Comparison of ENCODE assay signal across 18 cellular contexts in genomic region chr16:68313116-68313515, GRCh38. TPM values are rescaled to one million over a fixed set of nuclear protein-coding genes. Genes with fewer than 3 reads are reported as not detected.
A peak's percentile ranks its signal among the peaks of the same experiment; 100 is the strongest.
DNase-seq lines count a peak whose midpoint lies in the region; ATAC-seq, FAIRE-seq and TF ChIP-seq lines count a peak whose summit lies in the region.
"Had no signal": no experiment of that assay in that cellular context is flagged by ENCODE, and none has a peak within 500 bp of the region (broad histone marks: within the 10 kb centered on the region; RNA-seq: fewer than 3 reads in every experiment).

No MANE protein-coding gene starts in this region.

- H3K27me3 Mint-ChIP-seq in MCF 10A (ENCODE audit: insufficient read depth, unreplicated experiment) = no peaks in the 10 kb centered on the region
- no peaks in the 10 kb centered on the region for H3K27me3 Mint-ChIP-seq in nephron progenitor cell (ENCODE audit: low read depth, poor library complexity)
- H3K27me3 Mint-ChIP-seq: CD8-positive, alpha-beta memory T cell had no signal

- in situ Hi-C loops in mammary epithelial cell (cut with MboI; ENCODE audit: low sequenced_read_pairs in 2 of 2) = no loop called here

- peaks cover 55% of the 10 kb centered on the region for H3K79me2 ChIP-seq in mammary epithelial cell (ENCODE audit: insufficient read depth, low read length)

- TF ChIP-seq CTCF in MCF 10A (IDR thresholded peaks at IDR 0.05; ENCODE audit: unreplicated experiment) = no peak
- no peak for TF ChIP-seq CTCF in breast epithelium (IDR thresholded peaks at IDR 0.05)
- no peak for TF ChIP-seq CTCF in mammary epithelial cell (conservative IDR thresholded peaks at IDR 0.05 in 1 of 2, IDR thresholded peaks at IDR 0.05 in 1 of 2; ENCODE audit: extremely low read depth in 1 of 2, insufficient read depth in 1 of 2, low read depth in 1 of 2, low read length in 2 of 2)
- no peak for TF ChIP-seq CTCF in nephron progenitor cell (IDR thresholded peaks at IDR 0.05)
- TF ChIP-seq CTCF in omental fat pad (IDR thresholded peaks at IDR 0.05) = no peak

- H3K4me1 ChIP-seq in breast epithelium = peaks cover 0 to 12% of the 10 kb centered on the region in 2 donors
- peaks cover 10% of the 10 kb centered on the region for H3K4me1 ChIP-seq in mammary epithelial cell (ENCODE audit: insufficient read depth, low read length)

- WGBS in mammary epithelial cell (ENCODE audit: low coverage, missing lambda C conversion rate) = 73% methylated on average over 4 of the region's 4 CpGs

- DNase-seq in MCF 10A (ENCODE audit: unreplicated experiment) = no peak
- no peak for DNase-seq in breast epithelium (ENCODE audit: low spot score in 2 of 2)
- peak; percentile 96 for DNase-seq in NCI-H82 (lab: John Stamatoyannopoulos, UW)
- no peak for DNase-seq in mammary epithelial cell
- no peak for DNase-seq in nephron progenitor cell
- no peak for DNase-seq in omental fat pad (ENCODE audit: low spot score)
- no peak for DNase-seq in A172 (ENCODE audit: low spot score)
- no peak for DNase-seq in frontal cortex (ENCODE audit: low spot score in 2 of 2)
- DNase-seq: ACHN; CD8-positive, alpha-beta memory T cell; MM.1S; NCI-H1105 treated with DMSO at 0.1 percent for 48 hours; NCI-H187; NCI-H446; SHP77 treated with DMSO at 0.1 percent for 48 hours had no signal

- no peak overlapping the region for H3K9ac ChIP-seq in mammary epithelial cell (ENCODE audit: insufficient read depth, low read length)
- H3K9ac ChIP-seq: KMS-11 had no signal

- H3K4me1 Mint-ChIP-seq in MCF 10A (ENCODE audit: insufficient read depth, unreplicated experiment) (peaks cover 16% of the 10 kb centered on the region), nephron progenitor cell (peaks cover 33% of the 10 kb centered on the region)

- H2AFZ ChIP-seq in mammary epithelial cell (ENCODE audit: low read depth, low read length) = no peak overlapping the region

- H3K36me3 Mint-ChIP-seq in MCF 10A (ENCODE audit: insufficient read depth, unreplicated experiment) = peaks cover 38% of the 10 kb centered on the region
- peaks cover 19% of the 10 kb centered on the region for H3K36me3 Mint-ChIP-seq in nephron progenitor cell (ENCODE audit: low read depth)

- H3K27ac Mint-ChIP-seq in MCF 10A (ENCODE audit: low read depth, unreplicated experiment) (no peak overlapping the region), nephron progenitor cell (peak overlapping the region; percentile 44)

- dilution Hi-C loops in mammary epithelial cell (cut with HindIII; ENCODE audit: low sequenced_read_pairs) = no loop called here

- no peak for TF ChIP-seq POLR2A in breast epithelium (IDR thresholded peaks at IDR 0.05)

- H3K4me2 ChIP-seq in mammary epithelial cell (ENCODE audit: insufficient read depth, low read depth, low read length) = no peak overlapping the region

- H3K4me3 ChIP-seq in breast epithelium = no peak overlapping the region
- H3K4me3 ChIP-seq in mammary epithelial cell (replicated peaks in 1 of 3; ENCODE audit: insufficient read depth in 1 of 3, low read depth in 2 of 3, low read length in 3 of 3) = no peak overlapping the region

- ATAC-seq in omental fat pad (ENCODE audit: low FRiP score) = no peak

- FAIRE-seq in frontal cortex (lab: Jason Lieb, UNC) = no peak
- FAIRE-seq: H54, RCC 7860 had no signal

- H3K9me3 ChIP-seq in breast epithelium (no peaks in the 10 kb centered on the region), mammary epithelial cell (replicated peaks; ENCODE audit: insufficient read depth, low read length) (no peaks in the 10 kb centered on the region)

- H3K36me3 ChIP-seq in breast epithelium (no peaks in the 10 kb centered on the region), mammary epithelial cell (ENCODE audit: insufficient read depth, low read length) (no peaks in the 10 kb centered on the region)

- CTCF ChIA-PET in MCF 10A (lab: Yijun Ruan, JAX) = interaction anchor here (18.2 kb wide), 1 partner anchor 51 kb away, joined by 308 read pairs; the partner anchor contains the start of gene SLC7A6
- CTCF ChIA-PET in mammary epithelial cell (lab: Charles Lee; ENCODE audit: low non-redundant PET) = no interaction called here

- no peaks in the 10 kb centered on the region for H4K20me1 ChIP-seq in mammary epithelial cell (ENCODE audit: insufficient read depth, low read length)

- H3K27ac ChIP-seq in breast epithelium (no peak overlapping the region), mammary epithelial cell (ENCODE audit: insufficient read depth, low read depth, low read length) (no peak overlapping the region)
- H3K27ac ChIP-seq: KMS-11 had no signal

- intact Hi-C loops in MCF 10A (cut with micrococcal nuclease) (no loop called here), breast epithelium (cut with DNase I; ENCODE audit: low total_unique reads) (no loop called here), mammary epithelial cell (cut with micrococcal nuclease) (loop anchor here (5.0 kb wide), 1 partner anchor 226 kb away; the partner anchor contains the start of gene NFATC3)

- H3K9me3 Mint-ChIP-seq in MCF 10A (ENCODE audit: unreplicated experiment) (no peaks in the 10 kb centered on the region), nephron progenitor cell (no peaks in the 10 kb centered on the region)
- H3K9me3 Mint-ChIP-seq: CD8-positive, alpha-beta memory T cell had no signal

- POLR2A ChIA-PET in MCF 10A (lab: Yijun Ruan, JAX) = interaction anchor here (3.0 kb wide), 1 partner anchor 50 kb away, joined by 74 read pairs; the partner anchor contains the start of gene SLC7A6

- H3K27me3 ChIP-seq in breast epithelium = no peaks in the 10 kb centered on the region
- H3K27me3 ChIP-seq in mammary epithelial cell (ENCODE audit: insufficient read depth, low read length) = no peaks in the 10 kb centered on the region

- BruUV-seq in MCF 10A (replicated peaks; lab: Mats Ljungman, UMichigan) (no TSS peak), mammary epithelial cell (replicated peaks; lab: Mats Ljungman, UMichigan) (TSS peak; percentile 11)

- peak overlapping the region; percentile 33 for H3K4me3 Mint-ChIP-seq in MCF 10A (ENCODE audit: unreplicated experiment)
- no peak overlapping the region for H3K4me3 Mint-ChIP-seq in nephron progenitor cell

RNA-seq across cellular contexts. Expression of gene PRMT7, which starts 2.3 kb away (rescaled TPM):
- 28.0 and 33.2 TPM in 2 replicates for total RNA-seq in MCF 10A (2022)
- 10 to 100 TPM; 38.4 to 53.4 (median 41.0) TPM for total RNA-seq in breast epithelium
- 10 to 100 TPM; 31.9 to 38.3 TPM for total RNA-seq in mammary epithelial cell
- polyA plus RNA-seq in mammary epithelial cell = 35.5 TPM
- 14.6 TPM for polyA minus RNA-seq in mammary epithelial cell
- total RNA-seq in omental fat pad = 10 to 100 TPM; 22.3 to 56.7 (median 35.8) TPM
- 40.2 and 44.6 TPM in 2 replicates for total RNA-seq in A172 (2014; rRNA removed; shearing (Covaris generic))
- 39.5 TPM for total RNA-seq in frontal cortex

RNA-seq across cellular contexts. Expression of gene SLC7A6OS, which starts 2.4 kb away (rescaled TPM):
- total RNA-seq in MCF 10A (2022) (19.4 and 20.4 TPM in 2 replicates), breast epithelium (10 to 100 TPM; 16.4 to 18.6 (median 16.5) TPM), mammary epithelial cell (10 to 100 TPM; 11.5 to 15.6 TPM), omental fat pad (10 to 100 TPM in 3 of 4 donors, 1 to 10 TPM in 1; 7.2 to 19.7 (median 14.7) TPM), frontal cortex (11.4 TPM)
- 6.5 TPM for polyA plus RNA-seq in mammary epithelial cell
- 3.9 TPM for polyA minus RNA-seq in mammary epithelial cell
- total RNA-seq in A172 (2014; rRNA removed; shearing (Covaris generic)) = 19.0 and 23.9 TPM in 2 replicates

RNA-seq across cellular contexts. Expression of gene SLC7A6, which starts 48.8 kb away (rescaled TPM):
- total RNA-seq in MCF 10A (2022) = 45.3 and 61.0 TPM in 2 replicates
- total RNA-seq in breast epithelium = 100 to 1,000 TPM in 1 of 3 donors, 10 to 100 TPM in 2; 43.2 to 284 (median 65.2) TPM
- total RNA-seq in mammary epithelial cell = 10 to 100 TPM; 27.0 to 37.1 TPM
- 19.3 TPM for polyA plus RNA-seq in mammary epithelial cell
- polyA minus RNA-seq in mammary epithelial cell = 35.1 TPM
- 100 to 1,000 TPM; 129 to 181 (median 147) TPM for total RNA-seq in omental fat pad
- 8.0 and 16.4 TPM in 2 replicates for total RNA-seq in A172 (2014; rRNA removed; shearing (Covaris generic))
- 17.1 TPM for total RNA-seq in frontal cortex
